ENCODE assay signal across 11 cellular contexts in genomic region chrX:57519578-57520118, GRCh38.
"Had no signal": no experiment of that assay in that cellular context is flagged by ENCODE, and none has a peak within 500 bp of the region (broad histone marks: within the 10 kb centered on the region; RNA-seq: fewer than 3 reads in every experiment).

No MANE protein-coding gene starts in this region.

- H3K4me3 Mint-ChIP-seq: GM23338, H9, HFFc6 had no signal

- ATAC-seq: GM23338, HCT116 had no signal

- DNase-seq: GM23248, GOT3, H7, H9, HCEC 1CT, HFFc6 had no signal

- H3K4me3 ChIP-seq: GM23248, GM23338, HAP-1 had no signal

- H3K4me1 Mint-ChIP-seq: GM23338, H9 had no signal

- H3K4me2 ChIP-seq: GM23338 had no signal

- FAIRE-seq: H1, H54 had no signal

- H3K27ac ChIP-seq: GM23248 had no signal

- H2AFZ ChIP-seq: GM23248, GM23338 had no signal

- H3K4me1 ChIP-seq: HAP-1 had no signal

- H3K9me3 ChIP-seq: HAP-1 had no signal

- H3K9ac ChIP-seq: GM23248 had no signal

- H3K36me3 ChIP-seq: HAP-1 had no signal

- H3K27ac Mint-ChIP-seq: GM23338, H9, HFFc6 had no signal
